ENCODE assay signal across 18 cellular contexts in the genomic region with DNA sequence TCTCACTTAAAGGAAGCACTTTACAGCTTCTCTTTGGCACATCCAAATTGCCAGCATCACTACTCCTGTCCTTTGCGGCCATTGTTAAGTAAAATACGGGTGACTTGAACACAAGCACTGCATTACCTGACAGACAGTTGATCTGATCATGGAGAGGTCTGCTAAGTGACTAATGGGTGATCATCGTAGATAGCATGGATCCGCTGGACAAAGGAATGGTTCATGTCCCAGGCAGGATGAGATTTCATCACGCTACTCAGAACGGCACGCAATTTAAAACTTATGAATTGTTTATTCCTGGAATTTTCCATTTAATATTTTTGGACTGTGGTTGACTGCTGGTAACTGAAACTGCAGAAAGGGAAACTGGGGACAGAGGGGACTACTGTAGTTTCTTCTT.
A peak's percentile ranks its signal among the peaks of the same experiment; 100 is the strongest.
DNase-seq lines count a peak whose midpoint lies in the region; FAIRE-seq and TF ChIP-seq lines count a peak whose summit lies in the region.
"Had no signal": no experiment of that assay in that cellular context is flagged by ENCODE, and none has a peak within 500 bp of the region (broad histone marks: within the 10 kb centered on the region; RNA-seq: fewer than 3 reads in every experiment).

No MANE protein-coding gene starts in this region.

- peaks cover 1% of the 10 kb centered on the region for H3K36me3 ChIP-seq in bronchial epithelial cell (ENCODE audit: control insufficient read depth, insufficient read depth, low read length)
- no peaks in the 10 kb centered on the region for H3K36me3 ChIP-seq in thyroid gland

- no peak overlapping the region for H3K27ac ChIP-seq in thyroid gland

- in situ Hi-C loops in SK-MEL-5 (cut with HindIII; ENCODE audit: low pct_unique_long_range_greater_than_20kb, low sequenced_read_pairs): no loop called here

- DNase-seq in SK-MEL-5 (ENCODE audit: low read depth, low spot score): peak; percentile 42
- no peak for DNase-seq in bronchial epithelial cell (ENCODE audit: low read depth)
- peak; percentile 13 for DNase-seq in fibroblast of the aortic adventitia (ENCODE audit: low read depth)
- DNase-seq in thyroid gland: no peak
- DNase-seq in HTR-8/SVneo (ENCODE audit: insufficient read length, low spot score): no peak
- DNase-seq in putamen (ENCODE audit: low spot score): no peak
- no peak for DNase-seq in NCI-H128 (lab: John Stamatoyannopoulos, UW; ENCODE audit: unreplicated experiment)
- DNase-seq: C1 segment of cervical spinal cord; Calu3; CD4-positive, alpha-beta memory T cell; COR-L47; DMS153; DND-41; GDM1; H9 had no signal

- WGBS in thyroid gland, 2 donors: 91 to 95% methylated on average over 7 of the region's 7 CpGs

- TF ChIP-seq CTCF in bronchial epithelial cell (IDR thresholded peaks at IDR 0.05; ENCODE audit: insufficient read depth, low read length, severe bottlenecking) (no peak), fibroblast of the aortic adventitia (IDR thresholded peaks at IDR 0.05; ENCODE audit: insufficient read depth, low read length) (no peak), thyroid gland (IDR thresholded peaks at IDR 0.05) (no peak)

- intact Hi-C loops in thyroid gland (cut with DNase I): no loop called here

- H3K27me3 ChIP-seq in bronchial epithelial cell (ENCODE audit: control insufficient read depth, insufficient read depth, low read length): no peaks in the 10 kb centered on the region
- no peaks in the 10 kb centered on the region for H3K27me3 ChIP-seq in thyroid gland

- H3K4me1 ChIP-seq in thyroid gland: no peaks in the 10 kb centered on the region

- H3K4me3 ChIP-seq in bronchial epithelial cell (ENCODE audit: low read depth, low read length) (no peak overlapping the region), fibroblast of the aortic adventitia (ENCODE audit: low read depth, low read length) (no peak overlapping the region), thyroid gland (replicated peaks in 1 of 3) (no peak overlapping the region)
- H3K4me3 ChIP-seq: GM12878, GM23338 had no signal

- no peaks in the 10 kb centered on the region for H3K9me3 ChIP-seq in thyroid gland

- peak; percentile 50 for FAIRE-seq in bronchial epithelial cell (lab: Jason Lieb, UNC)
- FAIRE-seq in HTR-8/SVneo (lab: Jason Lieb, UNC): no peak
- FAIRE-seq: GM12878, GM18507 had no signal

- TF ChIP-seq POLR2A in thyroid gland (IDR thresholded peaks at IDR 0.05): no peak

Comparison
In these comparisons a context has a peak if more than half of its experiments do, and no peak if none do; other contexts are left out.
1. DNase-seq: peak in SK-MEL-5 (single experiment) and fibroblast of the aortic adventitia (single experiment); none in bronchial epithelial cell (single experiment), thyroid gland (0 of 2), HTR-8/SVneo (single experiment), putamen (single experiment) and NCI-H128 (single experiment).